In the genomic region with DNA sequence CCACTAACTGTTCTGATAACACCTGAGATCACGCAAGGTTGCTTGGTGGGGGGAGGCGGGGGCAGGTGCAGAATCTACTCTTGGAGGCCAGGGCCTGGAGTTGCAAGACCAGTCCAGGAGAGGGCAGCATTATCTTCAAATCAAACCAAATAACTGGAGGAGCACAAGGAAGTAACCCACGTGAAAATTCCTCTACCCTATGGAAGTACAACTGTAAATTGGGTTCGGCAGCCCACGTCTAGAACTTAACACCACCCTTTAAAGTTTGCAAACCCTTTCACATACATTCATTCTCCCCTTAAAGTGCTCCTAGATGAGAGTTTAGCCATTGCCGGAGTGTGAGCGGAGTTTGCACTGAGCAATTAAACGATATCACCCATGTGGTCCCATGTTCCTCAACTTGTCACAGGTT, we compare ENCODE assay signal across 8 cellular contexts. TPM values are rescaled to one million over a fixed set of nuclear protein-coding genes. Genes with fewer than 3 reads are reported as not detected.
DNase-seq lines count a peak whose midpoint lies in the region; ATAC-seq, FAIRE-seq and TF ChIP-seq lines count a peak whose summit lies in the region.

No MANE protein-coding gene starts in this region.

- H2AFZ ChIP-seq in H1 (ENCODE audit: low read length) = peak overlapping the region; percentile 100

- peak overlapping the region; percentile 55 for H3K27ac Mint-ChIP-seq in activated CD8-positive, alpha-beta T cell treated with anti-CD3 and anti-CD28 coated beads for 36 hours

- H3K14ac ChIP-seq in H1 (ENCODE audit: insufficient read length) = no peak overlapping the region

- DNase-seq in EL = peak; percentile 68
- peak; percentile 29 for DNase-seq in NCI-H774 (lab: John Stamatoyannopoulos, UW)
- DNase-seq in activated CD8-positive, alpha-beta T cell treated with anti-CD3 and anti-CD28 coated beads for 36 hours = peak; percentile 89
- DNase-seq in H1 (ENCODE audit: low read depth in 1 of 2, low spot score in 2 of 2) = peak; percentile 34 to 78
- peak; percentile 57 to 88 (median 76) for DNase-seq in mucosa of descending colon
- peak; percentile 26 to 55 for DNase-seq in stimulated activated CD8-positive, alpha-beta memory T cell treated with anti-CD3 and anti-CD28 coated beads, Interleukin-15, amount 100 ng/mL, for 4 hours (ENCODE audit: low read depth in 2 of 2)

- no peak overlapping the region for H4K5ac ChIP-seq in H1 (ENCODE audit: insufficient read length, low read depth, low read length)

- peaks cover 0 to 4% (median 0%) of the 10 kb centered on the region in 4 experiments; a peak in 1 of 7 replicates for H3K4me1 ChIP-seq in H1 (replicated peaks in 1 of 4; ENCODE audit: control insufficient read depth in 3 of 4, insufficient read depth in 4 of 4, low read length in 3 of 4)
- peaks cover 7% of the 10 kb centered on the region for H3K4me1 ChIP-seq in mucosa of descending colon (ENCODE audit: low read depth)

- H3K27me3 ChIP-seq in H1 (replicated peaks in 1 of 4; ENCODE audit: control insufficient read depth in 3 of 4, extremely low read depth in 1 of 4, insufficient read depth in 3 of 4, low read length in 3 of 4) = no peaks in the 10 kb centered on the region

- no peak overlapping the region for H3K18ac ChIP-seq in H1 (ENCODE audit: extremely low read depth, low read length)

- H3K36me3 ChIP-seq in H1 (ENCODE audit: control insufficient read depth in 2 of 4, insufficient read depth in 4 of 4, low read length in 3 of 4) (no peaks in the 10 kb centered on the region), mucosa of descending colon (ENCODE audit: low read depth) (no peaks in the 10 kb centered on the region)

- no peaks in the 10 kb centered on the region for H3K23me2 ChIP-seq in H1 (ENCODE audit: low read depth, low read length)

- H3K56ac ChIP-seq in H1 (replicated peaks; ENCODE audit: insufficient read length, low read depth, low read length) = no peak overlapping the region

- TF ChIP-seq RAD21 in H1 (IDR thresholded peaks at IDR 0.05 in 1 of 2, conservative IDR thresholded peaks at IDR 0.05 in 1 of 2; ENCODE audit: low read depth in 2 of 2, low read length in 2 of 2) = peak; percentile 72 to 81

- intact Hi-C loops in activated CD8-positive, alpha-beta T cell treated with anti-CD3 and anti-CD28 coated beads for 36 hours (cut with micrococcal nuclease) = loop anchor here (5.0 kb wide), 2 partner anchors 41 to 71 kb away; no protein-coding TSS in a partner anchor
- intact Hi-C loops in mucosa of descending colon (cut with DNase I, micrococcal nuclease) = loop anchor here (10.0 kb wide), 1 partner anchor 68 kb away; no protein-coding TSS in a partner anchor

- H3K4me3 ChIP-seq in H1 (ENCODE audit: extremely low read depth in 1 of 4, insufficient read depth in 2 of 4, low read depth in 3 of 4, low read length in 4 of 4) (no peak overlapping the region), mucosa of descending colon (no peak overlapping the region)

- H3K4me1 Mint-ChIP-seq in activated CD8-positive, alpha-beta T cell treated with anti-CD3 and anti-CD28 coated beads for 36 hours (ENCODE audit: low read depth) = peaks cover 9% of the 10 kb centered on the region

- no peaks in the 10 kb centered on the region for H3K36me3 Mint-ChIP-seq in activated CD8-positive, alpha-beta T cell treated with anti-CD3 and anti-CD28 coated beads for 36 hours (ENCODE audit: low read depth)

- no peak overlapping the region for H2AK5ac ChIP-seq in H1 (ENCODE audit: low read depth, low read length)

- ATAC-seq in HG03354 (IDR thresholded peaks at IDR 0.05; ENCODE audit: poor library complexity, severe bottlenecking, unreplicated experiment) (peak; percentile 69), mucosa of descending colon (peak; percentile 98), HG02973 (IDR thresholded peaks at IDR 0.05; ENCODE audit: unreplicated experiment) (no peak)
- peak; percentile 98 for ATAC-seq in activated CD8-positive, alpha-beta T cell treated with anti-CD3 and anti-CD28 coated beads for 36 hours

- no peak overlapping the region for H4K8ac ChIP-seq in H1 (ENCODE audit: extremely low read depth, insufficient read depth, low read length)

- no peak overlapping the region for H2BK120ac ChIP-seq in H1 (replicated peaks; ENCODE audit: low read depth, low read length)

- H2BK5ac ChIP-seq in H1 (ENCODE audit: low read depth, low read length) = no peak overlapping the region

- H3K27me3 Mint-ChIP-seq in activated CD8-positive, alpha-beta T cell treated with anti-CD3 and anti-CD28 coated beads for 36 hours = no peaks in the 10 kb centered on the region

- FAIRE-seq in H1 (lab: Jason Lieb, UNC) = peak; percentile 87

- no peak for TF ChIP-seq POLR2A in H1 (IDR thresholded peaks at IDR 0.05; ENCODE audit: control extremely low read depth in 1 of 2, low read depth in 2 of 2, low read length in 2 of 2)

- H3K27ac ChIP-seq in H1 (ENCODE audit: low read depth, low read length) = no peak overlapping the region

- peak; percentile 86 for TF ChIP-seq CTCF in activated CD8-positive, alpha-beta T cell treated with anti-CD3 and anti-CD28 coated beads for 36 hours (IDR thresholded peaks at IDR 0.05)
- TF ChIP-seq CTCF in H1 (IDR thresholded peaks at IDR 0.05; ENCODE audit: control extremely low read depth in 1 of 3, insufficient read depth in 1 of 3, low read depth in 1 of 3, low read length in 3 of 3) = peak; percentile 73 to 87 (median 74)
- TF ChIP-seq CTCF in mucosa of descending colon (IDR thresholded peaks at IDR 0.05) = peak; percentile 82

- no peak overlapping the region for H2BK12ac ChIP-seq in H1 (ENCODE audit: low read depth, low read length)

- no peaks in the 10 kb centered on the region for H3K79me1 ChIP-seq in H1 (ENCODE audit: low read depth, low read length)

- TF ChIP-seq EP300 in H1 (IDR thresholded peaks at IDR 0.05; ENCODE audit: borderline replicate concordance in 1 of 2, low read depth in 2 of 2, low read length in 2 of 2) = no peak

- no peak overlapping the region for H3K4me2 ChIP-seq in H1 (ENCODE audit: insufficient read depth in 1 of 2, low read depth in 2 of 2, low read length in 2 of 2)

- H4K91ac ChIP-seq in H1 (replicated peaks; ENCODE audit: insufficient read length, low read length) = peak overlapping the region; percentile 58

- H3K9me3 ChIP-seq in H1 (ENCODE audit: insufficient read depth in 2 of 2, low read depth in 1 of 2, low read length in 1 of 2) = no peaks in the 10 kb centered on the region
- H3K9me3 ChIP-seq in mucosa of descending colon = no peaks in the 10 kb centered on the region

- POLR2A ChIA-PET in activated CD8-positive, alpha-beta T cell treated with anti-CD3 and anti-CD28 coated beads for 36 hours (lab: Charles Lee) = interaction anchor here (1.2 kb wide), 1 partner anchor 71 kb away, joined by 4 read pairs; no protein-coding TSS in a partner anchor
- POLR2A ChIA-PET in H1 (lab: Charles Lee; ENCODE audit: partially characterized antibody) = no interaction called here

- no peak overlapping the region for H2BK20ac ChIP-seq in H1 (ENCODE audit: low read length)

- CTCF ChIA-PET in activated CD8-positive, alpha-beta T cell treated with anti-CD3 and anti-CD28 coated beads for 36 hours (lab: Charles Lee) = interaction anchor here (1.3 to 5.2 kb wide), 5 partner anchors 18 to 86 kb away, joined by 4 to 23 read pairs (median 12); a partner anchor contains a TSS
- CTCF ChIA-PET in H1 (lab: Charles Lee; ENCODE audit: partially characterized antibody) = interaction anchor here (1.1 to 2.4 kb wide), 4 partner anchors 19 to 47 kb away, joined by 4 to 8 read pairs (median 4); no protein-coding TSS in a partner anchor

- no peak overlapping the region for H3K9ac ChIP-seq in H1 (replicated peaks in 1 of 4; ENCODE audit: extremely low read depth in 1 of 4, low read depth in 3 of 4, low read length in 3 of 4)

- 57% methylated on average over 8 of the region's 8 CpGs; no CpG with 5 or more reads in 1 of the 2 experiments for WGBS in H1 (ENCODE audit: extremely low coverage in 1 of 2, insufficient coverage in 1 of 2, insufficient read length in 1 of 2, insufficient replicate concordance in 2 of 2, low coverage in 1 of 2, low lambda C conversion rate in 2 of 2, missing lambda C conversion rate in 1 of 2), 2 experiments

- H3K4ac ChIP-seq in H1 (replicated peaks; ENCODE audit: insufficient read length, low read depth, low read length) = no peak overlapping the region

- no peak overlapping the region for H3K4me3 Mint-ChIP-seq in activated CD8-positive, alpha-beta T cell treated with anti-CD3 and anti-CD28 coated beads for 36 hours

- no peak overlapping the region for H2BK15ac ChIP-seq in H1 (ENCODE audit: low read length)

- H4K20me1 ChIP-seq in H1 (replicated peaks in 1 of 2; ENCODE audit: control insufficient read depth in 1 of 2, insufficient read depth in 2 of 2, low read length in 2 of 2) = no peaks in the 10 kb centered on the region

- H3K23ac ChIP-seq in H1 (ENCODE audit: insufficient read length) = no peak overlapping the region

- no peaks in the 10 kb centered on the region for H3K9me3 Mint-ChIP-seq in activated CD8-positive, alpha-beta T cell treated with anti-CD3 and anti-CD28 coated beads for 36 hours

- H3K79me2 ChIP-seq in H1 (ENCODE audit: control insufficient read depth in 1 of 2, insufficient read depth in 2 of 2, low read length in 2 of 2) = no peaks in the 10 kb centered on the region

RNA-seq across cellular contexts. Expression of a gene that starts 19.6 kb away (rescaled TPM):
- total RNA-seq in activated CD8-positive, alpha-beta T cell treated with anti-CD3 and anti-CD28 coated beads for 36 hours = not detected
- total RNA-seq in H1 (2021; fragmentation: NEBNext Ultra II Directional; extraction: Animal tissue kit (Norgen Biotek cat#: 25700)) = not detected in 2 replicates
- not detected in 2 replicates for polyA plus RNA-seq in H1 (2011; rRNA removed)
- polyA plus RNA-seq in H1 (2011; cell fraction: cytosol; rRNA removed) = not detected
- polyA plus RNA-seq in H1 (2011; cell fraction: nucleus; rRNA removed) = not detected
- not detected in 4 replicates for polyA plus RNA-seq in H1 (2012, experiment 1 of 2)
- not detected for polyA plus RNA-seq in H1 (2012, experiment 2 of 2)
- polyA plus RNA-seq in H1 (2013, experiment 1 of 2) = not detected
- polyA plus RNA-seq in H1 (2013, experiment 2 of 2) = not detected
- polyA minus RNA-seq in H1 (2011; rRNA and poly(A)+ RNA removed) = not detected in 2 replicates
- polyA minus RNA-seq in H1 (2011; cell fraction: cytosol; rRNA and poly(A)+ RNA removed) = not detected
- not detected for polyA minus RNA-seq in H1 (2011; cell fraction: nucleus; rRNA and poly(A)+ RNA removed)
- total RNA-seq in mucosa of descending colon = under 1 TPM in 2 of 3 donors, not detected in 1; 0.13 to 0.27 TPM

RNA-seq across cellular contexts. Expression of a gene that starts 30.6 kb away (rescaled TPM):
- 100 to 1,000 TPM; 636 to 644 TPM for total RNA-seq in activated CD8-positive, alpha-beta T cell treated with anti-CD3 and anti-CD28 coated beads for 36 hours
- total RNA-seq in H1 (2021; fragmentation: NEBNext Ultra II Directional; extraction: Animal tissue kit (Norgen Biotek cat#: 25700)) = 195 and 198 TPM in 2 replicates
- polyA plus RNA-seq in H1 (2011; rRNA removed) = 118 and 174 TPM in 2 replicates
- polyA plus RNA-seq in H1 (2011; cell fraction: cytosol; rRNA removed) = 202 TPM
- 121 TPM for polyA plus RNA-seq in H1 (2011; cell fraction: nucleus; rRNA removed)
- polyA plus RNA-seq in H1 (2012, experiment 1 of 2) = 163 to 209 TPM (median 175 TPM) in 4 replicates
- 73.5 TPM for polyA plus RNA-seq in H1 (2012, experiment 2 of 2)
- polyA plus RNA-seq in H1 (2013, experiment 1 of 2) = 319 TPM
- 309 TPM for polyA plus RNA-seq in H1 (2013, experiment 2 of 2)
- 112 and 155 TPM in 2 replicates for polyA minus RNA-seq in H1 (2011; rRNA and poly(A)+ RNA removed)
- polyA minus RNA-seq in H1 (2011; cell fraction: cytosol; rRNA and poly(A)+ RNA removed) = 105 TPM
- 117 TPM for polyA minus RNA-seq in H1 (2011; cell fraction: nucleus; rRNA and poly(A)+ RNA removed)
- 100 to 1,000 TPM; 262 to 322 (median 313) TPM for total RNA-seq in mucosa of descending colon

Comparison
In these comparisons a context has a peak if more than half of its experiments do, and no peak if none do; other contexts are left out.
1. DNase-seq: peak in every context shown above with its lines; median percentile 89 in activated CD8-positive, alpha-beta T cell treated with anti-CD3 and anti-CD28 coated beads for 36 hours; 76 in mucosa of descending colon; 68 in EL; 56 in H1; 40 in stimulated activated CD8-positive, alpha-beta memory T cell treated with anti-CD3 and anti-CD28 coated beads, Interleukin-15, amount 100 ng/mL, for 4 hours; 29 in NCI-H774.